ENCODE assay signal across 22 cellular contexts in the genomic region with DNA sequence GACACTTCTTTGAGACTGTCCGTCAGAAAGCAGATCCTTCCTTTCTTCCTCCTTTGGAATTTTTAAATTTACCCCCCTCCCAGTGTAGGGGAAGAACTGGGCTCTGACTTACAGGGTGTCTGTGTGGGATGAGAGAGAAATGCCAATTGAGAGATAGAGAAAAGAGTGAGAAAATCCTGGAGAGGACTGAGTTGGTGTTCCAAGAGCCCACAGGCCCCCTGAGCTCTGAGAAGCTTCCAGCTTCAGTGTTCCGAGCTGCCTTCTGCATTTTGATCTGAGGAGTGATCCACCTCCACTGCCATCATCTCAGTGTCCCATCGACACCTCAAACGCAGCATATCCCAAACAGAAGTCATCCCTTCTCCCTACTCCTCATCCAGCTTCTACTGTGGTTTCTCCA.
"Had no signal": no experiment of that assay in that cellular context is flagged by ENCODE, and none has a peak within 500 bp of the region (broad histone marks: within the 10 kb centered on the region; RNA-seq: fewer than 3 reads in every experiment).

No MANE protein-coding gene starts in this region.

- H3K27me3 Mint-ChIP-seq: activated naive CD8-positive, alpha-beta T cell treated with anti-CD3 and anti-CD28 coated beads, Interleukin-2, amount 10 ng/mL, durations not matched to agents 7 days and 5 days had no signal

- H3K9me3 Mint-ChIP-seq: activated T-cell treated with anti-CD3 and anti-CD28 coated beads, Interleukin-2, amount 50 U/mL, for 4 hours; immature natural killer cell; natural killer cell treated with Interleukin-12 subunit alpha and Interleukin-12 subunit beta and Interleukin-15 and Interleukin-18, amount 100 ng/mL, for 72 hours; stimulated activated effector memory CD8-positive, alpha-beta T cell treated with anti-CD3 and anti-CD28 coated beads, Interleukin-12 subunit alpha, Interleukin-12 subunit beta, amount 100 ng/mL, for 72 hours had no signal

- H3K27ac ChIP-seq: coronary artery, foreskin keratinocyte, hepatocyte, left lung, skin epidermis, upper lobe of left lung had no signal

- H3K4me3 Mint-ChIP-seq: activated naive CD4-positive, alpha-beta T cell treated with anti-CD3 and anti-CD28 coated beads for 36 hours; activated naive CD8-positive, alpha-beta T cell treated with anti-CD3 and anti-CD28 coated beads, Interleukin-2, amount 10 ng/mL, durations not matched to agents 7 days and 5 days; activated T-cell treated with anti-CD3 and anti-CD28 coated beads, Interleukin-2, amount 50 U/mL, for 4 hours; immature natural killer cell; natural killer cell treated with Interleukin-12 subunit alpha and Interleukin-12 subunit beta and Interleukin-15 and Interleukin-18, amount 100 ng/mL, for 72 hours; stimulated activated effector memory CD8-positive, alpha-beta T cell treated with anti-CD3 and anti-CD28 coated beads, Interleukin-12 subunit alpha, Interleukin-12 subunit beta, amount 100 ng/mL, for 72 hours; T-helper 17 cell had no signal

- ATAC-seq: activated T-cell treated with anti-CD3 and anti-CD28 coated beads, Interleukin-2, amount 50 U/mL, for 4 hours; foreskin keratinocyte; left lung; stimulated activated effector memory CD8-positive, alpha-beta T cell treated with anti-CD3 and anti-CD28 coated beads, Interleukin-12 subunit alpha, Interleukin-12 subunit beta, amount 100 ng/mL, for 72 hours; T-helper 17 cell had no signal

- H3K4me3 ChIP-seq: coronary artery, hepatocyte, left lung, skin epidermis, upper lobe of left lung had no signal

- H3K9me3 ChIP-seq: left lung, upper lobe of left lung had no signal

- H3K27me3 ChIP-seq: foreskin keratinocyte, hepatocyte, left lung, upper lobe of left lung had no signal

- H3K27ac Mint-ChIP-seq: activated naive CD4-positive, alpha-beta T cell treated with anti-CD3 and anti-CD28 coated beads for 36 hours; activated naive CD8-positive, alpha-beta T cell treated with anti-CD3 and anti-CD28 coated beads, Interleukin-2, amount 10 ng/mL, durations not matched to agents 7 days and 5 days; immature natural killer cell; natural killer cell treated with Interleukin-12 subunit alpha and Interleukin-12 subunit beta and Interleukin-15 and Interleukin-18, amount 100 ng/mL, for 72 hours; stimulated activated effector memory CD8-positive, alpha-beta T cell treated with anti-CD3 and anti-CD28 coated beads, Interleukin-12 subunit alpha, Interleukin-12 subunit beta, amount 100 ng/mL, for 72 hours; T-helper 17 cell had no signal

- DNase-seq: activated CD4-positive, alpha-beta T cell treated with anti-CD3 and anti-CD28 coated beads for 4 hours; activated CD4-positive, alpha-beta T cell treated with anti-CD3 and anti-CD28 coated beads, Interleukin-2, amount 50 U/mL, for 48 hours; activated CD4-positive, CD25-positive, alpha-beta regulatory T cell; activated CD8-positive, alpha-beta memory T cell treated with anti-CD3 and anti-CD28 coated beads, Interleukin-2, amount 50 U/mL, for 48 hours; activated naive CD4-positive, alpha-beta T cell treated with anti-CD3 and anti-CD28 coated beads for 36 hours; activated naive CD8-positive, alpha-beta T cell treated with anti-CD3 and anti-CD28 coated beads, Interleukin-2, amount 10 ng/mL, durations not matched to agents 7 days and 5 days; activated T-cell treated with anti-CD3 and anti-CD28 coated beads, Interleukin-2, amount 50 U/mL, for 4 hours; amniotic stem cell; effector CD4-positive, alpha-beta T cell; foreskin keratinocyte; immature natural killer cell; kidney glomerular epithelial cell; left lung; stimulated activated CD4-positive, alpha-beta T cell treated with anti-CD3 and anti-CD28 coated beads, Interleukin-1b, Interleukin-23, amount 100 ng/mL, for 48 hours; SW 1271; T-helper 17 cell; upper lobe of left lung had no signal
